In the genomic region with DNA sequence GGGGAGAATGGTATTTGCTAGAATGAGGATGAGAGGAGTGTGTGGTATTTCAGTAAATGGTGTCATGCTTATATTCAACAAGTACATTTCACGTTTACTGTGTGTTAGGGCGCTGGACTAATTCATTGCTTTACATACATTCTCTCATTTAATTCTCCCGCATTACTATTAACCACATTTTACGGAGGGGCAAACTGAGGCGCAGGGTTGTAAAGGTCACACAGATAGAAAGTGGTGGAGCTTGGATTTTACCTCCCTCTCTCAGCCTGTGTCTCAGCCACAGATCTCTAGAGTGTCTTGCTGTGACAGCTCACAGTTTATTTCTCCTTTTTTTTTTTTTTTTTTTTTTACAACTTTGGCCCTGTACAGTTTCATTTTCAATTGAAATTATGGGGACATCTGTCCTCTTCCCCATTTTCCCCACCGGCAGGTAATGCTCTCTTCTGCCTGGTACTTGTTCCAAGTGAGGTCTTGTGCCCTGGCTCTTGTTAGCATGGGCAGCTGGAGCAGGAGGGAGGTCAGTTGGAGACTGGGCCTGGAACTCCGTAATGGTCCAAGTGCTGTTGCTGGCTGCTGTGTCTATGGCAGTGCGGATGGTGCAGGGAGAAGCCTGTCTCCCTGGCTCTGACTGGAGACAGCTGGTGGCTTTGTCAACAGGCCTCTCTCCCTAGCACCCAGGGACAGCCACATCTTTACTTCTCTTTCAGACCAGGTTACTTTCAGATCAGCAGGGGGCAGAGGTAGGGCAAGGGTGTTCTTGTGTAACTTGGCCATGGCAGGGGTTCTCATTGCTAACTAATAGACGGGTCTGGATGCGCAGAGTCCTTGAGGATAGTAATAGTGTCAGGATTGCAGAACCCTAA, we compare ENCODE assay signal across 8 cellular contexts. TPM values are rescaled to one million over a fixed set of nuclear protein-coding genes. Genes with fewer than 3 reads are reported as not detected.
DNase-seq lines count a peak whose midpoint lies in the region; ATAC-seq, FAIRE-seq and TF ChIP-seq lines count a peak whose summit lies in the region.

No MANE protein-coding gene starts in this region.

- TF ChIP-seq CTCF in AG10803 (conservative IDR thresholded peaks at IDR 0.05; ENCODE audit: low read length) (peak; percentile 53), PC-9 (conservative IDR thresholded peaks at IDR 0.05) (no peak), choroid plexus epithelial cell (conservative IDR thresholded peaks at IDR 0.05; ENCODE audit: low read depth, low read length) (peak; percentile 1), HepG2 (CRISPR knock-in tag; IDR thresholded peaks at IDR 0.05) (peak; percentile 80)

- peak; percentile 57 for TF ChIP-seq RAD21 in HepG2 (CRISPR knock-in tag; IDR thresholded peaks at IDR 0.05)

- H3K4me3 ChIP-seq in AG10803 (ENCODE audit: low read length) = peak overlapping the region; percentile 86
- H3K4me3 ChIP-seq in PC-9 = peak overlapping the region; percentile 99
- H3K4me3 ChIP-seq in choroid plexus epithelial cell (ENCODE audit: low read depth, low read length) = peak overlapping the region; percentile 91
- peak overlapping the region; percentile 88 to 94 (median 91) for H3K4me3 ChIP-seq in HepG2 (replicated peaks in 1 of 3; ENCODE audit: insufficient read depth in 1 of 3, low read depth in 2 of 3, low read length in 3 of 3)

- peak; percentile 69 for DNase-seq in AG10803 (ENCODE audit: low read depth)
- no peak for DNase-seq in PC-9
- no peak for DNase-seq in choroid plexus epithelial cell (ENCODE audit: low read depth)
- DNase-seq in HepG2 (ENCODE audit: low spot score) = peak; percentile 80
- no peak for DNase-seq in activated CD4-positive, alpha-beta T cell treated with anti-CD3 and anti-CD28 coated beads for 4 hours

- in situ Hi-C loops in HepG2 (cut with HindIII; ENCODE audit: extremely low pct_ligation_motif_present, low pct_unique_long_range_greater_than_20kb) = loop anchor here (5.0 kb wide), 1 partner anchor 35 kb away; no protein-coding TSS in a partner anchor

- BruUV-seq in PC-9 (replicated peaks; lab: Mats Ljungman, UMichigan) (TSS peak; percentile 39), HepG2 (replicated peaks; lab: Mats Ljungman, UMichigan) (TSS peak; percentile 35)

- TF ChIP-seq POLR2A in HepG2 (IDR thresholded peaks at IDR 0.05; ENCODE audit: insufficient read depth in 1 of 2, low read depth in 2 of 2, low read length in 2 of 2) = 0 out of 4 replicates have a peak, but pooled peaks of 1 of the 2 experiments have one; percentile 28

- H3K4me1 ChIP-seq in PC-9 (replicated peaks; ENCODE audit: insufficient read depth) = peaks cover 51% of the 10 kb centered on the region
- peaks cover 81% of the 10 kb centered on the region for H3K4me1 ChIP-seq in HepG2 (ENCODE audit: insufficient read depth, low read length)

- 49% methylated on average over 10 of the region's 10 CpGs for WGBS in HepG2 (ENCODE audit: low lambda C conversion rate)

- no peaks in the 10 kb centered on the region for H3K9me2 ChIP-seq in PC-9 (ENCODE audit: insufficient read depth)

- POLR2A ChIA-PET in PC-9 (lab: Charles Lee; ENCODE audit: unreplicated experiment) = interaction anchor here (0.7 kb wide), 2 partner anchors 29 to 54 kb away, joined by 4 to 6 read pairs; no protein-coding TSS in a partner anchor
- POLR2A ChIA-PET in HepG2 (lab: Yijun Ruan, JAX) = interaction anchor here (0.8 to 3.7 kb wide), 7 partner anchors 11 to 55 kb away, joined by 3 to 39 read pairs (median 12); no protein-coding TSS in a partner anchor

- CTCF ChIA-PET in PC-9 (lab: Charles Lee) = interaction anchor here (0.7 to 1.1 kb wide), 2 partner anchors 10 to 22 kb away, joined by 4 to 11 read pairs; no protein-coding TSS in a partner anchor
- CTCF ChIA-PET in HepG2 (lab: Yijun Ruan, JAX; ENCODE audit: low intra/inter-chr PET ratio, low total read pairs) = interaction anchor here (1.4 to 2.2 kb wide), 3 partner anchors 30 to 57 kb away, joined by 3 to 11 read pairs (median 10); no protein-coding TSS in a partner anchor

- H3K4me2 ChIP-seq in PC-9 = peak overlapping the region; percentile 80
- H3K4me2 ChIP-seq in HepG2 (ENCODE audit: low read depth, low read length) = peak overlapping the region; percentile 81

- peak overlapping the region; percentile 51 for H3K27ac ChIP-seq in PC-9
- H3K27ac ChIP-seq in HepG2 (ENCODE audit: extremely low read length, insufficient read depth, low read length) = peak overlapping the region; percentile 96
- H3K27ac ChIP-seq in temporal lobe (ENCODE audit: low read depth, low read length) = peak overlapping the region; percentile 91

- TF ChIP-seq EP300 in HepG2 (IDR thresholded peaks at IDR 0.05; ENCODE audit: low read depth in 2 of 2, low read length in 2 of 2) = no peak
- no peak for TF ChIP-seq EP300 in HepG2 (CRISPR knock-in tag; IDR thresholded peaks at IDR 0.05; ENCODE audit: borderline replicate concordance)

- H3K36me3 ChIP-seq in PC-9 (ENCODE audit: low read depth) = no peaks in the 10 kb centered on the region
- peaks cover 1 to 28% of the 10 kb centered on the region in 2 experiments; a peak in 3 of 5 replicates for H3K36me3 ChIP-seq in HepG2 (replicated peaks in 1 of 2; ENCODE audit: control insufficient read depth in 1 of 2, insufficient read depth in 2 of 2, low read length in 2 of 2)

- ATAC-seq in GM18867 (IDR thresholded peaks at IDR 0.05; ENCODE audit: unreplicated experiment) (peak; percentile 26), HepG2 (peak; percentile 63), GM21381 (IDR thresholded peaks at IDR 0.05; ENCODE audit: unreplicated experiment) (no peak)

- no peaks in the 10 kb centered on the region for H3K9me3 ChIP-seq in PC-9 (ENCODE audit: insufficient read depth, low read depth)
- no peaks in the 10 kb centered on the region for H3K9me3 ChIP-seq in HepG2 (ENCODE audit: low read length)

- H3K79me2 ChIP-seq in PC-9 (ENCODE audit: low read depth) (peaks cover 54% of the 10 kb centered on the region), HepG2 (ENCODE audit: insufficient read depth, low read length) (peaks cover 62% of the 10 kb centered on the region)

- H3K9ac ChIP-seq in HepG2 (ENCODE audit: insufficient read depth, low read depth, low read length) = peak overlapping the region; percentile 96

- H3F3A ChIP-seq in PC-9 (ENCODE audit: insufficient read depth, low read depth) = peaks cover 22% of the 10 kb centered on the region; the same call in 1 of the 2 replicates

- intact Hi-C loops in PC-9 (cut with micrococcal nuclease; ENCODE audit: unreplicated experiment) (loop anchor here (5.0 kb wide), 1 partner anchor 155 kb away; the partner anchor contains the start of gene SYNPO), HepG2 (cut with micrococcal nuclease; ENCODE audit: unreplicated experiment) (loop anchor here (1.0 kb wide), 3 partner anchors 30 to 57 kb away; no protein-coding TSS in a partner anchor)

- H3K27me3 ChIP-seq in PC-9 (ENCODE audit: insufficient read depth, low read depth) = no peaks in the 10 kb centered on the region
- peaks cover 2 to 8% of the 10 kb centered on the region in 2 experiments; a peak in 2 of 5 replicates for H3K27me3 ChIP-seq in HepG2 (ENCODE audit: control insufficient read depth in 1 of 2, insufficient read depth in 2 of 2, low read length in 2 of 2)

- peak; percentile 83 for FAIRE-seq in HepG2 (lab: Jason Lieb, UNC)

- no peak overlapping the region for H2AFZ ChIP-seq in PC-9
- no peak overlapping the region for H2AFZ ChIP-seq in HepG2 (ENCODE audit: low read length)

- H4K20me1 ChIP-seq in PC-9 (ENCODE audit: insufficient read depth) (peaks cover 51% of the 10 kb centered on the region), HepG2 (ENCODE audit: insufficient read depth, low read length) (peaks cover 48% of the 10 kb centered on the region)

RNA-seq across cellular contexts. Expression of gene NDST1, which starts 20.5 kb away (rescaled TPM):
- total RNA-seq in PC-9 (2021) (94.3 and 100.0 TPM in 2 replicates), HepG2 (2016; rRNA removed; fragmentation: Illumina TruSeq; extraction: Trizol) (22.1 and 26.2 TPM in 2 replicates), temporal lobe (28.0 TPM)
- total RNA-seq in HepG2 (2016; cell fraction: cytosol; rRNA removed; fragmentation: Illumina TruSeq; extraction: Trizol; ENCODE audit: low read depth) = 6.5 and 8.8 TPM in 2 replicates
- 19.6 and 25.2 TPM in 2 replicates for total RNA-seq in HepG2 (2016; cell fraction: insoluble cytoplasmic fraction; rRNA removed; fragmentation: Illumina TruSeq; extraction: Trizol)
- 16.4 and 18.4 TPM in 2 replicates for total RNA-seq in HepG2 (2016; cell fraction: membrane; rRNA removed; fragmentation: Illumina TruSeq; extraction: Trizol)
- total RNA-seq in HepG2 (2016; cell fraction: nucleus; rRNA removed; fragmentation: Illumina TruSeq; extraction: Trizol) = 25.2 and 29.3 TPM in 2 replicates
- 23.8 and 35.0 TPM in 2 replicates for polyA plus RNA-seq in HepG2 (2011; rRNA removed)
- polyA plus RNA-seq in HepG2 (2011; cell fraction: cytosol; rRNA removed) = 18.9 and 20.3 TPM in 2 replicates
- polyA plus RNA-seq in HepG2 (2011; cell fraction: nucleus; rRNA removed) = 67.6 and 71.1 TPM in 2 replicates
- 36.0 and 40.8 TPM in 2 replicates for polyA plus RNA-seq in HepG2 (2012)
- 2.7 and 3.1 TPM in 2 replicates for polyA plus RNA-seq in HepG2 (2016; cell fraction: cytosol; fragmentation: Illumina TruSeq; extraction: Trizol; ENCODE audit: low read depth)
- polyA plus RNA-seq in HepG2 (2016; cell fraction: insoluble cytoplasmic fraction; fragmentation: Illumina TruSeq; extraction: Trizol; ENCODE audit: low read depth) = 15.4 and 18.3 TPM in 2 replicates
- polyA plus RNA-seq in HepG2 (2016; cell fraction: membrane; fragmentation: Illumina TruSeq; extraction: Trizol; ENCODE audit: low read depth) = 7.8 TPM in 2 replicates
- polyA plus RNA-seq in HepG2 (2016; cell fraction: nucleus; fragmentation: Illumina TruSeq; extraction: Trizol; ENCODE audit: insufficient read depth, low read depth) = 29.1 and 30.9 TPM in 2 replicates
- 12.5 and 73.9 TPM in 2 replicates for polyA minus RNA-seq in HepG2 (2011; rRNA and poly(A)+ RNA removed; ENCODE audit: low replicate concordance)
- 20.8 and 29.5 TPM in 2 replicates for polyA minus RNA-seq in HepG2 (2011; cell fraction: cytosol; rRNA and poly(A)+ RNA removed)
- 55.1 and 55.2 TPM in 2 replicates for polyA minus RNA-seq in HepG2 (2011; cell fraction: nucleus; rRNA and poly(A)+ RNA removed)

RNA-seq across cellular contexts. Expression of gene RPS14, which starts 37.9 kb away (rescaled TPM):
- total RNA-seq in PC-9 (2021) (2,907 and 3,838 TPM in 2 replicates), HepG2 (2016; rRNA removed; fragmentation: Illumina TruSeq; extraction: Trizol) (2,116 and 2,466 TPM in 2 replicates), temporal lobe (1,676 TPM)
- 3,305 and 3,520 TPM in 2 replicates for total RNA-seq in HepG2 (2016; cell fraction: cytosol; rRNA removed; fragmentation: Illumina TruSeq; extraction: Trizol; ENCODE audit: low read depth)
- 2,149 and 2,588 TPM in 2 replicates for total RNA-seq in HepG2 (2016; cell fraction: insoluble cytoplasmic fraction; rRNA removed; fragmentation: Illumina TruSeq; extraction: Trizol)
- 4,929 and 5,069 TPM in 2 replicates for total RNA-seq in HepG2 (2016; cell fraction: membrane; rRNA removed; fragmentation: Illumina TruSeq; extraction: Trizol)
- 644 and 721 TPM in 2 replicates for total RNA-seq in HepG2 (2016; cell fraction: nucleus; rRNA removed; fragmentation: Illumina TruSeq; extraction: Trizol)
- polyA plus RNA-seq in HepG2 (2011; rRNA removed) = 3,058 and 3,295 TPM in 2 replicates
- 6,315 and 8,239 TPM in 2 replicates for polyA plus RNA-seq in HepG2 (2011; cell fraction: cytosol; rRNA removed)
- 1,184 and 1,580 TPM in 2 replicates for polyA plus RNA-seq in HepG2 (2011; cell fraction: nucleus; rRNA removed)
- 3,506 and 4,895 TPM in 2 replicates for polyA plus RNA-seq in HepG2 (2012)
- 3,347 and 3,785 TPM in 2 replicates for polyA plus RNA-seq in HepG2 (2016; cell fraction: cytosol; fragmentation: Illumina TruSeq; extraction: Trizol; ENCODE audit: low read depth)
- polyA plus RNA-seq in HepG2 (2016; cell fraction: insoluble cytoplasmic fraction; fragmentation: Illumina TruSeq; extraction: Trizol; ENCODE audit: low read depth) = 2,246 and 2,277 TPM in 2 replicates
- 4,452 and 4,569 TPM in 2 replicates for polyA plus RNA-seq in HepG2 (2016; cell fraction: membrane; fragmentation: Illumina TruSeq; extraction: Trizol; ENCODE audit: low read depth)
- polyA plus RNA-seq in HepG2 (2016; cell fraction: nucleus; fragmentation: Illumina TruSeq; extraction: Trizol; ENCODE audit: insufficient read depth, low read depth) = 1,056 and 1,136 TPM in 2 replicates
- polyA minus RNA-seq in HepG2 (2011; rRNA and poly(A)+ RNA removed; ENCODE audit: low replicate concordance) = 795 and 1,496 TPM in 2 replicates
- 375 and 432 TPM in 2 replicates for polyA minus RNA-seq in HepG2 (2011; cell fraction: cytosol; rRNA and poly(A)+ RNA removed)
- polyA minus RNA-seq in HepG2 (2011; cell fraction: nucleus; rRNA and poly(A)+ RNA removed) = 180 and 283 TPM in 2 replicates

Comparison
In these comparisons a context has a peak if more than half of its experiments do, and no peak if none do; other contexts are left out.
1. DNase-seq: peak in AG10803 (single experiment) and HepG2 (single experiment); none in PC-9 (0 of 2), choroid plexus epithelial cell (single experiment) and activated CD4-positive, alpha-beta T cell treated with anti-CD3 and anti-CD28 coated beads for 4 hours (0 of 2).
2. Peak in every context shown above with its lines, with median percentiles within 50 percentile points of each other: H3K4me3 ChIP-seq and H3K27ac ChIP-seq.